1 cellular context compared by ENCODE assay signal in the genomic region with DNA sequence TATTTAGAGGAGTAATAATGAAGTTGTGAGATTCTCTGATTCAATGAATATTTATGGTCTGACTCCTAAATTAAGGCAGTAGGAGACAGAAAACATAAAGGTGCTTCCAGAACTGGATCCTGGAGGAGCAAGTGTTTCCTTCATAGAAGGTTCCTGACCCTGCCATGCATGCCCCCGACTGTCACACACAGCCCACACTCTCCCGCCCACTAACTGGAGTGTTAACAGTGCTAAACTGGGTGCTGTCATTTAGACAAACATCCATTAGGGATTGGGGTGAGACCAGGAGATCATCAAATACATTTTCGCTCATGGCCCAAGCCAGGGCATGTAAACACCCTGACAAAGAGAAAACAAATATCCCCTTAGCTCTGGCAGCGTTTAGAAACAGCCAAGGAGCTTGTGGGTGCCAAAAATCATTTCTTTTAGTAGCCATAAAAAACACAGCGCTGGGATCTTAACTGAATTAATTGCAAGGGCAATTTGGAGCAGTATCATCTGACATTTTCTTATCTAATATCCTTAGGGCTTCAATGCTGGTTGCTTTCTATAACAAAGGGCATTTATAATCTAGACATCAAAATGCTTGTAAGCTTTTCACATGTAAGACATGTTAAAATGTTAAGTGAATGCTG.
TF ChIP-seq lines count a peak whose summit lies in the region.

No MANE protein-coding gene starts in this region.

TF ChIP-seq in HEK293, 187 proteins besides CTCF, POLR2A, EP300 and RAD21 (continued from another document):
- TF ChIP-seq, protein P1, sequence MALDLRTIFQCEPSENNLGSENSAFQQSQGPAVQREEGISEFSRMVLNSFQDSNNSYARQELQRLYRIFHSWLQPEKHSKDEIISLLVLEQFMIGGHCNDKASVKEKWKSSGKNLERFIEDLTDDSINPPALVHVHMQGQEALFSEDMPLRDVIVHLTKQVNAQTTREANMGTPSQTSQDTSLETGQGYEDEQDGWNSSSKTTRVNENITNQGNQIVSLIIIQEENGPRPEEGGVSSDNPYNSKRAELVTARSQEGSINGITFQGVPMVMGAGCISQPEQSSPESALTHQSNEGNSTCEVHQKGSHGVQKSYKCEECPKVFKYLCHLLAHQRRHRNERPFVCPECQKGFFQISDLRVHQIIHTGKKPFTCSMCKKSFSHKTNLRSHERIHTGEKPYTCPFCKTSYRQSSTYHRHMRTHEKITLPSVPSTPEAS (tag by site-specific recombination; IDR thresholded peaks at IDR 0.05) = no peak
- TF ChIP-seq ZNF544 (tag by site-specific recombination; IDR thresholded peaks at IDR 0.05) = no peak
- TF ChIP-seq GLI2 (tag by site-specific recombination; IDR thresholded peaks at IDR 0.05; ENCODE audit: borderline replicate concordance, low read depth) = no peak
- TF ChIP-seq ZFHX2 (tag by site-specific recombination; conservative IDR thresholded peaks at IDR 0.05) = peak; percentile 88
- TF ChIP-seq, protein P2, sequence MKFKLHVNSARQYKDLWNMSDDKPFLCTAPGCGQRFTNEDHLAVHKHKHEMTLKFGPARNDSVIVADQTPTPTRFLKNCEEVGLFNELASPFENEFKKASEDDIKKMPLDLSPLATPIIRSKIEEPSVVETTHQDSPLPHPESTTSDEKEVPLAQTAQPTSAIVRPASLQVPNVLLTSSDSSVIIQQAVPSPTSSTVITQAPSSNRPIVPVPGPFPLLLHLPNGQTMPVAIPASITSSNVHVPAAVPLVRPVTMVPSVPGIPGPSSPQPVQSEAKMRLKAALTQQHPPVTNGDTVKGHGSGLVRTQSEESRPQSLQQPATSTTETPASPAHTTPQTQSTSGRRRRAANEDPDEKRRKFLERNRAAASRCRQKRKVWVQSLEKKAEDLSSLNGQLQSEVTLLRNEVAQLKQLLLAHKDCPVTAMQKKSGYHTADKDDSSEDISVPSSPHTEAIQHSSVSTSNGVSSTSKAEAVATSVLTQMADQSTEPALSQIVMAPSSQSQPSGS (tag by site-specific recombination; IDR thresholded peaks at IDR 0.05; ENCODE audit: low read depth) = no peak
- TF ChIP-seq, protein P3, sequence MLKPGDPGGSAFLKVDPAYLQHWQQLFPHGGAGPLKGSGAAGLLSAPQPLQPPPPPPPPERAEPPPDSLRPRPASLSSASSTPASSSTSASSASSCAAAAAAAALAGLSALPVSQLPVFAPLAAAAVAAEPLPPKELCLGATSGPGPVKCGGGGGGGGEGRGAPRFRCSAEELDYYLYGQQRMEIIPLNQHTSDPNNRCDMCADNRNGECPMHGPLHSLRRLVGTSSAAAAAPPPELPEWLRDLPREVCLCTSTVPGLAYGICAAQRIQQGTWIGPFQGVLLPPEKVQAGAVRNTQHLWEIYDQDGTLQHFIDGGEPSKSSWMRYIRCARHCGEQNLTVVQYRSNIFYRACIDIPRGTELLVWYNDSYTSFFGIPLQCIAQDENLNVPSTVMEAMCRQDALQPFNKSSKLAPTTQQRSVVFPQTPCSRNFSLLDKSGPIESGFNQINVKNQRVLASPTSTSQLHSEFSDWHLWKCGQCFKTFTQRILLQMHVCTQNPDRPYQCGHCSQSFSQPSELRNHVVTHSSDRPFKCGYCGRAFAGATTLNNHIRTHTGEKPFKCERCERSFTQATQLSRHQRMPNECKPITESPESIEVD (tag by site-specific recombination; IDR thresholded peaks at IDR 0.05) = 0 out of 2 replicates have a peak, but pooled peaks have one; percentile 6
- TF ChIP-seq, protein P4, sequence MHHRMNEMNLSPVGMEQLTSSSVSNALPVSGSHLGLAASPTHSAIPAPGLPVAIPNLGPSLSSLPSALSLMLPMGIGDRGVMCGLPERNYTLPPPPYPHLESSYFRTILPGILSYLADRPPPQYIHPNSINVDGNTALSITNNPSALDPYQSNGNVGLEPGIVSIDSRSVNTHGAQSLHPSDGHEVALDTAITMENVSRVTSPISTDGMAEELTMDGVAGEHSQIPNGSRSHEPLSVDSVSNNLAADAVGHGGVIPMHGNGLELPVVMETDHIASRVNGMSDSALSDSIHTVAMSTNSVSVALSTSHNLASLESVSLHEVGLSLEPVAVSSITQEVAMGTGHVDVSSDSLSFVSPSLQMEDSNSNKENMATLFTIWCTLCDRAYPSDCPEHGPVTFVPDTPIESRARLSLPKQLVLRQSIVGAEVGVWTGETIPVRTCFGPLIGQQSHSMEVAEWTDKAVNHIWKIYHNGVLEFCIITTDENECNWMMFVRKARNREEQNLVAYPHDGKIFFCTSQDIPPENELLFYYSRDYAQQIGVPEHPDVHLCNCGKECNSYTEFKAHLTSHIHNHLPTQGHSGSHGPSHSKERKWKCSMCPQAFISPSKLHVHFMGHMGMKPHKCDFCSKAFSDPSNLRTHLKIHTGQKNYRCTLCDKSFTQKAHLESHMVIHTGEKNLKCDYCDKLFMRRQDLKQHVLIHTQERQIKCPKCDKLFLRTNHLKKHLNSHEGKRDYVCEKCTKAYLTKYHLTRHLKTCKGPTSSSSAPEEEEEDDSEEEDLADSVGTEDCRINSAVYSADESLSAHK (tag by site-specific recombination; IDR thresholded peaks at IDR 0.05) = peak; percentile 93
